21 cellular contexts compared by ENCODE assay signal in the genomic region with DNA sequence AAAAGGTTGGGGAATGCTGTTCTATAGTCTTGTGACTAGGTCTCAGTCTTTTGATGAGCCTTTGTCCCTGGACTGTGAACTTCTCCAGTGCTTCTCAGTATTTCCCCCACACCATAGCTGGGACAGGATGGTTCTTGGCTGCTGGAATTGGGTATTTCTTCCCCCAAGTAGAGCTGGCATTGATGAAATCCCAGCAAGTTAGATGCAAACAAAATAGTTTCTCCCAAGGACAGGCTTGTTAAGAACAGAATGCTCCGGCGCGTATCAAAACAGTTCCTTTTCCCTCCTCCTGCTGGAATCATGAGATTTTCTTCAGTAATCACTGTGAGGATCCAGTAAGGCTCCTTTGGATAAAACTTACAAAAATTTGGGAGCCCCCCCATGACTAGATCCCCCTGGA.
"Had no signal": no experiment of that assay in that cellular context is flagged by ENCODE, and none has a peak within 500 bp of the region (broad histone marks: within the 10 kb centered on the region; RNA-seq: fewer than 3 reads in every experiment).

No MANE protein-coding gene starts in this region.

- H3K4me3 ChIP-seq: ascending aorta, breast epithelium, left ventricle myocardium inferior, pancreas had no signal

- H3K36me3 ChIP-seq: ascending aorta, breast epithelium, pancreas had no signal

- H3K36me3 Mint-ChIP-seq: activated naive CD4-positive, alpha-beta T cell treated with anti-CD3 and anti-CD28 coated beads, Interleukin-2, amount 10 ng/mL, durations not matched to agents 7 days and 5 days; type B pancreatic cell had no signal

- H3K4me1 ChIP-seq: ascending aorta, breast epithelium, pancreas had no signal

- H3K4me3 Mint-ChIP-seq: activated B cell treated with CpG ODN at 0.5 μM for 24 hours; activated CD8-positive, alpha-beta T cell treated with anti-CD3 and anti-CD28 coated beads for 36 hours; activated naive CD4-positive, alpha-beta T cell treated with anti-CD3 and anti-CD28 coated beads, Interleukin-2, amount 10 ng/mL, durations not matched to agents 7 days and 5 days; activated naive CD8-positive, alpha-beta T cell treated with anti-CD3 and anti-CD28 coated beads, Interleukin-2, amount 50 U/mL, for 24 hours; naive thymus-derived CD8-positive, alpha-beta T cell; T-cell; type B pancreatic cell had no signal

- H3K4me1 Mint-ChIP-seq: activated naive CD4-positive, alpha-beta T cell treated with anti-CD3 and anti-CD28 coated beads, Interleukin-2, amount 10 ng/mL, durations not matched to agents 7 days and 5 days; activated naive CD8-positive, alpha-beta T cell treated with anti-CD3 and anti-CD28 coated beads, Interleukin-2, amount 50 U/mL, for 24 hours; naive thymus-derived CD8-positive, alpha-beta T cell; T-cell had no signal

- ATAC-seq: activated CD8-positive, alpha-beta T cell treated with anti-CD3 and anti-CD28 coated beads for 36 hours; activated naive CD8-positive, alpha-beta T cell treated with anti-CD3 and anti-CD28 coated beads, Interleukin-2, amount 50 U/mL, for 24 hours; naive thymus-derived CD8-positive, alpha-beta T cell; pancreas; T-cell had no signal

- H3K27me3 Mint-ChIP-seq: activated B cell treated with CpG ODN at 0.5 μM for 24 hours; activated CD8-positive, alpha-beta T cell treated with anti-CD3 and anti-CD28 coated beads for 36 hours; activated naive CD4-positive, alpha-beta T cell treated with anti-CD3 and anti-CD28 coated beads, Interleukin-2, amount 10 ng/mL, durations not matched to agents 7 days and 5 days; activated naive CD8-positive, alpha-beta T cell treated with anti-CD3 and anti-CD28 coated beads, Interleukin-2, amount 50 U/mL, for 24 hours; naive thymus-derived CD8-positive, alpha-beta T cell; T-cell; type B pancreatic cell had no signal

- H3K27ac Mint-ChIP-seq: activated B cell treated with CpG ODN at 0.5 μM for 24 hours; activated CD8-positive, alpha-beta T cell treated with anti-CD3 and anti-CD28 coated beads for 36 hours; activated naive CD4-positive, alpha-beta T cell treated with anti-CD3 and anti-CD28 coated beads, Interleukin-2, amount 10 ng/mL, durations not matched to agents 7 days and 5 days; activated naive CD8-positive, alpha-beta T cell treated with anti-CD3 and anti-CD28 coated beads, Interleukin-2, amount 50 U/mL, for 24 hours; naive thymus-derived CD8-positive, alpha-beta T cell; T-cell; type B pancreatic cell had no signal

- DNase-seq: activated B cell treated with CpG ODN at 0.5 μM for 24 hours; activated CD4-positive, alpha-beta T cell treated with anti-CD3 and anti-CD28 coated beads for 48 hours; activated CD8-positive, alpha-beta T cell treated with anti-CD3 and anti-CD28 coated beads for 36 hours; activated effector memory CD4-positive, alpha-beta T cell treated with Interleukin-2 at 50 U/mL for 16 hours; activated naive CD4-positive, alpha-beta T cell treated with anti-CD3 and anti-CD28 coated beads, Interleukin-2, amount 10 ng/mL, durations not matched to agents 7 days and 5 days; activated naive CD8-positive, alpha-beta T cell treated with anti-CD3 and anti-CD28 coated beads, Interleukin-2, amount 50 U/mL, for 24 hours; activated T-cell treated with anti-CD3 and anti-CD28 coated beads, Interleukin-2, amount 50 U/mL, for 48 hours; cortex of kidney; effector CD4-positive, alpha-beta T cell; foreskin fibroblast; kidney; left ventricle myocardium inferior; mammary epithelial cell; naive thymus-derived CD8-positive, alpha-beta T cell; pancreas; SK-N-SH; stimulated activated naive CD4-positive, alpha-beta T cell; T-cell had no signal

- H3K9me3 ChIP-seq: ascending aorta, breast epithelium, left ventricle myocardium inferior, pancreas, SK-N-SH had no signal

- H3K9me3 Mint-ChIP-seq: activated B cell treated with CpG ODN at 0.5 μM for 24 hours; activated CD8-positive, alpha-beta T cell treated with anti-CD3 and anti-CD28 coated beads for 36 hours; activated naive CD4-positive, alpha-beta T cell treated with anti-CD3 and anti-CD28 coated beads, Interleukin-2, amount 10 ng/mL, durations not matched to agents 7 days and 5 days; activated naive CD8-positive, alpha-beta T cell treated with anti-CD3 and anti-CD28 coated beads, Interleukin-2, amount 50 U/mL, for 24 hours; naive thymus-derived CD8-positive, alpha-beta T cell; T-cell; type B pancreatic cell had no signal

- H3K27me3 ChIP-seq: ascending aorta, breast epithelium, pancreas had no signal

- H3K27ac ChIP-seq: ascending aorta, breast epithelium, pancreas had no signal
